In the genomic region with DNA sequence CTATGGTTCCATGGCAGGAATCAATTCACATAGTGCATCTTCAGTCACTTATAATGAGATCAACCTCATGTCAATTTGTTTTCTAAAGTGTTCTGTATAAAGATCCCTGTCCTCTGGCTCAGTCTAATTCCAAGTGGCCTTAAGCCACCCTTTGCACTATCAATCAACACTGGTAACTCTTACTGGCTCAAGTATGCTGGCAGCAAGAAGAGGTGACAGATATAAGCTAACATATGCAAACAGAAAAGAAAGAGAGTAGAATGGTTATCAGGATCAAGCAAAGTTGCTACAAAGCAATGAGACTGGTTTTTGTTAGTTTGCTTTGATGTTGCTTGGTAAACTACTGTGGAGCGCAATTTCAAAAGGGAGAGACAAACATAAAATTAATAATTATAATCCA, we compare ENCODE assay signal across 27 cellular contexts.
"Had no signal": no experiment of that assay in that cellular context is flagged by ENCODE, and none has a peak within 500 bp of the region (broad histone marks: within the 10 kb centered on the region; RNA-seq: fewer than 3 reads in every experiment).

No MANE protein-coding gene starts in this region.

- H3K27me3 Mint-ChIP-seq: naive B cell had no signal

- H3K4me3 ChIP-seq: left lung, lower lobe of right lung, ovary, prostate gland, sigmoid colon, spleen, suprapubic skin, thoracic aorta, tibial artery, uterus had no signal

- DNase-seq: hypothalamus; immature natural killer cell; kidney; left colon; left lung; lower lobe of right lung; mammary epithelial cell; mesendoderm; naive B cell; natural killer cell; nephron progenitor cell; ovary; retina; right cardiac atrium; sigmoid colon; small intestine; spleen; stimulated activated CD4-positive, alpha-beta T cell treated with anti-CD3 and anti-CD28 coated beads, Interleukin-4, amount 100 ng/mL, for 24 hours; stimulated activated naive CD4-positive, alpha-beta T cell treated with Interleukin-2 at 50 U/mL for 16 hours; tibial artery; uterus had no signal

- H3K27ac Mint-ChIP-seq: immature natural killer cell; mesothelial cell of epicardium; stimulated activated effector memory CD8-positive, alpha-beta T cell treated with anti-CD3 and anti-CD28 coated beads, Interleukin-12 subunit alpha, Interleukin-12 subunit beta, amount 100 ng/mL, for 72 hours had no signal

- FAIRE-seq: islet of Langerhans, kidney, small intestine had no signal

- H3K36me3 ChIP-seq: left lung, lower lobe of right lung, ovary, prostate gland, sigmoid colon, spleen, suprapubic skin, thoracic aorta, tibial artery, uterus had no signal

- H3K4me1 ChIP-seq: left lung, lower lobe of right lung, prostate gland, sigmoid colon, spleen, suprapubic skin, tibial artery, uterus had no signal

- H3K36me3 Mint-ChIP-seq: mesothelial cell of epicardium; naive B cell; natural killer cell; stimulated activated effector memory CD8-positive, alpha-beta T cell treated with anti-CD3 and anti-CD28 coated beads, Interleukin-12 subunit alpha, Interleukin-12 subunit beta, amount 100 ng/mL, for 72 hours had no signal

- H3K4me1 Mint-ChIP-seq: nephron progenitor cell had no signal

- H3K9me3 Mint-ChIP-seq: immature natural killer cell, mesothelial cell of epicardium, natural killer cell, nephron progenitor cell had no signal

- H3K4me3 Mint-ChIP-seq: immature natural killer cell; mesothelial cell of epicardium; naive B cell; natural killer cell; nephron progenitor cell; stimulated activated effector memory CD8-positive, alpha-beta T cell treated with anti-CD3 and anti-CD28 coated beads, Interleukin-12 subunit alpha, Interleukin-12 subunit beta, amount 100 ng/mL, for 72 hours had no signal

- ATAC-seq: left colon; left lung; lower lobe of right lung; natural killer cell; right cardiac atrium; stimulated activated effector memory CD8-positive, alpha-beta T cell treated with anti-CD3 and anti-CD28 coated beads, Interleukin-12 subunit alpha, Interleukin-12 subunit beta, amount 100 ng/mL, for 72 hours had no signal

- H3K27me3 ChIP-seq: ovary, sigmoid colon, spleen, suprapubic skin, tibial artery, uterus had no signal

- H3K27ac ChIP-seq: left lung, lower lobe of right lung, ovary, prostate gland, sigmoid colon, spleen, suprapubic skin, thoracic aorta, tibial artery, uterus had no signal

- H3K9me3 ChIP-seq: left lung, lower lobe of right lung, ovary, prostate gland, sigmoid colon, spleen, suprapubic skin, thoracic aorta, tibial artery, uterus had no signal
